In genomic region chr2:114714316-114714715, GRCh38 we compare ENCODE assay signal across 27 cellular contexts.
DNase-seq lines count a peak whose midpoint lies in the region; ATAC-seq and TF ChIP-seq lines count a peak whose summit lies in the region.
"Had no signal": no experiment of that assay in that cellular context is flagged by ENCODE, and none has a peak within 500 bp of the region (broad histone marks: within the 10 kb centered on the region; RNA-seq: fewer than 3 reads in every experiment).

No MANE protein-coding gene starts in this region.

- no peaks in the 10 kb centered on the region for H3K9me3 Mint-ChIP-seq in stimulated activated naive CD8-positive, alpha-beta T cell treated with anti-CD3 and anti-CD28 coated beads, Interleukin-15, amount 100 ng/mL, for 72 hours

- H3K4me3 Mint-ChIP-seq in stimulated activated naive CD8-positive, alpha-beta T cell treated with anti-CD3 and anti-CD28 coated beads, Interleukin-15, amount 100 ng/mL, for 72 hours: no peak overlapping the region
- H3K4me3 Mint-ChIP-seq: CD14-positive monocyte, WTC11 had no signal

- intact Hi-C loops in transverse colon (cut with DNase I; ENCODE audit: low total_unique reads): no loop called here

- TF ChIP-seq CTCF in transverse colon (IDR thresholded peaks at IDR 0.05): no peak

- H3K27ac Mint-ChIP-seq in stimulated activated naive CD8-positive, alpha-beta T cell treated with anti-CD3 and anti-CD28 coated beads, Interleukin-15, amount 100 ng/mL, for 72 hours: no peak overlapping the region
- H3K27ac Mint-ChIP-seq: CD14-positive monocyte, WTC11 had no signal

- TF ChIP-seq EP300 in transverse colon (IDR thresholded peaks at IDR 0.05; ENCODE audit: low read depth): no peak

- TF ChIP-seq POLR2A in transverse colon (IDR thresholded peaks at IDR 0.05): no peak

- H3K36me3 ChIP-seq in H7 (replicated peaks; ENCODE audit: control insufficient read depth, insufficient read depth, low read length): no peaks in the 10 kb centered on the region
- H3K36me3 ChIP-seq in transverse colon: no peaks in the 10 kb centered on the region
- H3K36me3 ChIP-seq: right atrium auricular region, tibial artery had no signal

- no peaks in the 10 kb centered on the region for H3K27me3 Mint-ChIP-seq in stimulated activated naive CD8-positive, alpha-beta T cell treated with anti-CD3 and anti-CD28 coated beads, Interleukin-15, amount 100 ng/mL, for 72 hours

- ATAC-seq in stimulated activated naive CD8-positive, alpha-beta T cell treated with anti-CD3 and anti-CD28 coated beads, Interleukin-15, amount 100 ng/mL, for 72 hours: no peak
- no peak for ATAC-seq in HG02970 (IDR thresholded peaks at IDR 0.05; ENCODE audit: low FRiP score, unreplicated experiment)
- ATAC-seq: left cardiac atrium, WTC11 had no signal

- 21 to 31% methylated on average over 1 of the region's 1 CpG for whole genome bisulfite sequencing in transverse colon (ENCODE audit: low coverage in 1 of 2), 2 donors

- H3K27me3 ChIP-seq in H7 (ENCODE audit: control insufficient read depth, insufficient read depth, low read length) (no peaks in the 10 kb centered on the region), transverse colon (no peaks in the 10 kb centered on the region)
- H3K27me3 ChIP-seq: right atrium auricular region, tibial artery had no signal

- H3K27ac ChIP-seq in transverse colon: no peak overlapping the region
- H3K27ac ChIP-seq: right atrium auricular region, tibial artery had no signal

- H3K4me3 ChIP-seq in H7 (ENCODE audit: insufficient read depth, low read depth, low read length) (no peak overlapping the region), transverse colon (no peak overlapping the region)
- H3K4me3 ChIP-seq: right atrium auricular region, tibial artery had no signal

- H3K4me1 Mint-ChIP-seq in stimulated activated naive CD8-positive, alpha-beta T cell treated with anti-CD3 and anti-CD28 coated beads, Interleukin-15, amount 100 ng/mL, for 72 hours: no peaks in the 10 kb centered on the region
- H3K4me1 Mint-ChIP-seq: CD14-positive monocyte had no signal

- no peaks in the 10 kb centered on the region for H3K4me1 ChIP-seq in transverse colon
- H3K4me1 ChIP-seq: right atrium auricular region, tibial artery had no signal

- in situ Hi-C loops in transverse colon (cut with MboI; ENCODE audit: low pct_ligation_motif_present in 1 of 4, low pct_unique_long_range_greater_than_20kb in 1 of 4, low sequenced_read_pairs in 3 of 4): no loop called here

- DNase-seq in H7 (peak; percentile 6), NCI-H748 treated with DMSO at 0.1 percent for 48 hours (lab: John Stamatoyannopoulos, UW) (peak; percentile 1), iPS-NIHi11 (ENCODE audit: low spot score) (peak; percentile 20), pons (ENCODE audit: low spot score) (peak; percentile 81), NCI-H82 (lab: John Stamatoyannopoulos, UW) (no peak), transverse colon (no peak)
- DNase-seq in stimulated activated naive CD8-positive, alpha-beta T cell treated with anti-CD3 and anti-CD28 coated beads, Interleukin-15, amount 100 ng/mL, for 72 hours: no peak
- DNase-seq: activated CD4-positive, alpha-beta T cell treated with anti-CD3 and anti-CD28 coated beads, Interleukin-2, amount 50 U/mL, for 1 hour; activated naive CD4-positive, alpha-beta T cell treated with anti-CD3 and anti-CD28 coated beads, Interleukin-2, amount 50 U/mL, for 16 hours; cortex of kidney; Karpas-422; left cardiac atrium; mammary epithelial cell; MV-4-11; NCI-H187; NCI-H226; NCI-H774; SHP77; stimulated activated CD4-positive, alpha-beta T cell treated with anti-CD3 and anti-CD28 coated beads, Interleukin-4, amount 100 ng/mL, for 4 hours; stimulated activated naive CD4-positive, alpha-beta T cell; SW 1271; T1000; tibial artery had no signal

- H3K9me3 ChIP-seq in transverse colon: no peaks in the 10 kb centered on the region
- H3K9me3 ChIP-seq: right atrium auricular region, tibial artery had no signal

Comparison
In these comparisons a context has a peak if more than half of its experiments do, and no peak if none do; other contexts are left out.
1. DNase-seq: peak in H7 (single experiment), NCI-H748 treated with DMSO at 0.1 percent for 48 hours (single experiment), iPS-NIHi11 (single experiment) and pons (single experiment); none in NCI-H82 (single experiment), stimulated activated naive CD8-positive, alpha-beta T cell treated with anti-CD3 and anti-CD28 coated beads, Interleukin-15, amount 100 ng/mL, for 72 hours (0 of 2) and transverse colon (single experiment).